Comparison of ENCODE assay signal across 21 cellular contexts in the genomic region with DNA sequence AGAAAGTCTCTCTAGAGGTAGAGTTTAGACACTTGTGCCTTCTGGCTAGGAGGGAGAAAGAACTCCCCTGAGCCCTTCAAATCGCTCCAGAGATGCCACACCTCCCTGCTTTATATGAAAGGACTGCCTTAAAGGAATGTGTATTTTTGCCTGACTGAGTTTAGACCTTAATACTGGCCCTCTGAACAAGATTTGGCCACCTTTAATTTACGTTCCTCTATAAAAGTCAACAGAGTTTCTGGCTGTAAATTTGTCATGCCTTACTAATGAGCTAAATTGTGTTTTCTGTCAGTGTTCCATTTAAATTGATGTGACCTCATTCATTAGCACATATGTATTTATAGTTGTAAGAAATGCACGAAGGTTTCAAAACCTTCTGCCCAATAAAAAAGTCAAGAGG. TPM values are rescaled to one million over a fixed set of nuclear protein-coding genes. Genes with fewer than 3 reads are reported as not detected.
A peak's percentile ranks its signal among the peaks of the same experiment; 100 is the strongest.
DNase-seq lines count a peak whose midpoint lies in the region; ATAC-seq and TF ChIP-seq lines count a peak whose summit lies in the region.
"Had no signal": no experiment of that assay in that cellular context is flagged by ENCODE, and none has a peak within 500 bp of the region (broad histone marks: within the 10 kb centered on the region; RNA-seq: fewer than 3 reads in every experiment).

No MANE protein-coding gene starts in this region.

- no peak overlapping the region for H3K4me3 ChIP-seq in A673 (ENCODE audit: low read depth, low read length, poor library complexity, severe bottlenecking)
- no peak overlapping the region for H3K4me3 ChIP-seq in hepatocyte
- no peak overlapping the region for H3K4me3 ChIP-seq in rectal smooth muscle tissue (ENCODE audit: low read length)
- no peak overlapping the region for H3K4me3 ChIP-seq in suprapubic skin
- H3K4me3 ChIP-seq: body of pancreas, vagina had no signal

- CTCF ChIA-PET in A673 (lab: Charles Lee) = no interaction called here

- H2AFZ ChIP-seq in hepatocyte = no peak overlapping the region

- no peaks in the 10 kb centered on the region for H3K9me2 ChIP-seq in hepatocyte (replicated peaks; ENCODE audit: insufficient read depth)

- no peaks in the 10 kb centered on the region for H3K4me1 Mint-ChIP-seq in T-helper 17 cell

- no peaks in the 10 kb centered on the region for H4K20me1 ChIP-seq in hepatocyte (ENCODE audit: insufficient read depth, poor library complexity, severe bottlenecking)

- no peaks in the 10 kb centered on the region for H3K9me3 ChIP-seq in A673 (ENCODE audit: low read depth, low read length, poor library complexity, severe bottlenecking)
- no peaks in the 10 kb centered on the region for H3K9me3 ChIP-seq in hepatocyte (ENCODE audit: low read depth)
- no peaks in the 10 kb centered on the region for H3K9me3 ChIP-seq in suprapubic skin
- no peaks in the 10 kb centered on the region for H3K9me3 ChIP-seq in T-helper 17 cell (ENCODE audit: control insufficient read depth, low read length, poor library complexity, severe bottlenecking)
- H3K9me3 ChIP-seq: body of pancreas, neutrophil, vagina had no signal

- H3K4me3 Mint-ChIP-seq in T-helper 17 cell = no peak overlapping the region
- H3K4me3 Mint-ChIP-seq: activated T-cell treated with anti-CD3 and anti-CD28 coated beads, Interleukin-2, amount 50 U/mL, for 24 hours; T-helper 2 cell treated with Interferon-gamma antibody and Interleukin-4, amounts not matched to agents 5 μg/mL and 100 μg/mL, for 36 hours had no signal

- peaks cover 38% of the 10 kb centered on the region for H3K79me2 ChIP-seq in hepatocyte

- WGBS in hepatocyte (ENCODE audit: low lambda C conversion rate, missing lambda C conversion rate) = 50% methylated on average over 3 of the region's 3 CpGs
- WGBS in suprapubic skin = 48% methylated on average over 3 of the region's 3 CpGs

- no peak for TF ChIP-seq POLR2A in suprapubic skin (IDR thresholded peaks at IDR 0.05)

- H3K36me3 Mint-ChIP-seq in T-helper 17 cell (ENCODE audit: low read depth) = no peaks in the 10 kb centered on the region

- POLR2A ChIA-PET in A673 (lab: Charles Lee; ENCODE audit: low non-redundant PET) = no interaction called here

- no peaks in the 10 kb centered on the region for H3K27me3 Mint-ChIP-seq in T-helper 17 cell
- H3K27me3 Mint-ChIP-seq: activated T-cell treated with anti-CD3 and anti-CD28 coated beads, Interleukin-2, amount 50 U/mL, for 24 hours had no signal

- H3K27me3 ChIP-seq in A673 (replicated peaks; ENCODE audit: insufficient read depth, low read depth, low read length, poor library complexity) (no peaks in the 10 kb centered on the region), hepatocyte (no peaks in the 10 kb centered on the region), rectal smooth muscle tissue (ENCODE audit: control insufficient read depth, insufficient read depth, low read length) (no peaks in the 10 kb centered on the region), suprapubic skin (no peaks in the 10 kb centered on the region)
- H3K27me3 ChIP-seq: body of pancreas, neutrophil, vagina had no signal

- H3K27ac ChIP-seq in A673 (ENCODE audit: low read depth, low read length, poor library complexity, severe bottlenecking) (no peak overlapping the region), hepatocyte (peak overlapping the region; percentile 67), rectal smooth muscle tissue (ENCODE audit: low read depth, low read length) (peak overlapping the region; percentile 55), suprapubic skin (no peak overlapping the region)
- H3K27ac ChIP-seq: body of pancreas, neutrophil, vagina, VCaP had no signal

- intact Hi-C loops in A673 (cut with micrococcal nuclease; ENCODE audit: unreplicated experiment) = no loop called here

- ATAC-seq in HG02870 (IDR thresholded peaks at IDR 0.05; ENCODE audit: unreplicated experiment) (no peak), GM18873 (IDR thresholded peaks at IDR 0.05; ENCODE audit: low FRiP score, unreplicated experiment) (no peak), T-helper 17 cell (no peak)
- ATAC-seq: body of pancreas, left ventricle myocardium superior had no signal

- no peak for TF ChIP-seq EP300 in suprapubic skin (IDR thresholded peaks at IDR 0.05)

- H3K4me1 ChIP-seq in A673 (ENCODE audit: insufficient read depth, low read length, poor library complexity, severe bottlenecking) (peaks cover 20% of the 10 kb centered on the region), hepatocyte (ENCODE audit: insufficient read depth) (peaks cover 21% of the 10 kb centered on the region), rectal smooth muscle tissue (ENCODE audit: control insufficient read depth, insufficient read depth, low read length) (peaks cover 14% of the 10 kb centered on the region), suprapubic skin (no peaks in the 10 kb centered on the region)
- H3K4me1 ChIP-seq: body of pancreas had no signal

- DNase-seq in A673 (ENCODE audit: low spot score) (peak; percentile 29), HT-29 (ENCODE audit: low spot score) (peak; percentile 39), hepatocyte (ENCODE audit: low spot score) (no peak), suprapubic skin (ENCODE audit: low spot score in 2 of 2) (no peak), T-helper 17 cell (no peak)
- DNase-seq: activated CD4-positive, alpha-beta T cell treated with anti-CD3 and anti-CD28 coated beads for 48 hours; activated T-cell treated with anti-CD3 and anti-CD28 coated beads, Interleukin-2, amount 50 U/mL, for 24 hours; body of pancreas; HCEC 1CT; left ventricle myocardium superior; NCI-H1417; NCI-H510A; stimulated activated CD4-positive, alpha-beta T cell treated with anti-CD3 and anti-CD28 coated beads, Interleukin-1b, Interleukin-23, amount 100 ng/mL, for 48 hours had no signal

- no peaks in the 10 kb centered on the region for H3K36me3 ChIP-seq in A673 (ENCODE audit: insufficient read depth, low read length, poor library complexity, severe bottlenecking)
- no peaks in the 10 kb centered on the region for H3K36me3 ChIP-seq in hepatocyte (replicated peaks; ENCODE audit: insufficient read depth, low read depth)
- H3K36me3 ChIP-seq in rectal smooth muscle tissue (ENCODE audit: control insufficient read depth, insufficient read depth, low read length) = no peaks in the 10 kb centered on the region
- H3K36me3 ChIP-seq in suprapubic skin = no peaks in the 10 kb centered on the region
- H3K36me3 ChIP-seq: neutrophil, vagina had no signal

- no TSS peak for BruUV-seq in A673 (replicated peaks; lab: Mats Ljungman, UMichigan)

- H3K4me2 ChIP-seq in hepatocyte = no peak overlapping the region

- TF ChIP-seq CTCF in A673 (conservative IDR thresholded peaks at IDR 0.05; ENCODE audit: low read depth, low read length) = no peak
- TF ChIP-seq CTCF in hepatocyte (IDR thresholded peaks at IDR 0.05; ENCODE audit: poor library complexity) = no peak
- TF ChIP-seq CTCF in suprapubic skin (IDR thresholded peaks at IDR 0.05) = no peak

- no peak overlapping the region for H3K9ac ChIP-seq in rectal smooth muscle tissue (ENCODE audit: low read length)

- H3K27ac Mint-ChIP-seq in T-helper 17 cell = no peak overlapping the region
- H3K27ac Mint-ChIP-seq: activated T-cell treated with anti-CD3 and anti-CD28 coated beads, Interleukin-2, amount 50 U/mL, for 24 hours; T-helper 2 cell treated with Interferon-gamma antibody and Interleukin-4, amounts not matched to agents 5 μg/mL and 100 μg/mL, for 36 hours had no signal

RNA-seq across cellular contexts. Expression of gene SEMA3C, which starts 48.0 kb away (rescaled TPM):
- 12.4 and 13.3 TPM in 2 replicates for total RNA-seq in A673 (2021)
- 57.8 and 79.6 TPM in 2 replicates for total RNA-seq in HT-29 (2014; rRNA removed; shearing (Covaris generic))
- 134 and 139 TPM in 2 replicates for total RNA-seq in hepatocyte
- 34.8 and 37.1 TPM in 2 replicates for polyA plus RNA-seq in hepatocyte
- 100 to 1,000 TPM in 1 of 4 donors, 10 to 100 TPM in 3; 46.0 to 105 (median 76.0) TPM for total RNA-seq in suprapubic skin
- under 1 TPM; 0.26 to 0.62 TPM for total RNA-seq in T-helper 17 cell
- total RNA-seq: activated CD8-positive, alpha-beta memory T cell treated with anti-CD3 and anti-CD28 coated beads for 36 hours had no signal

Comparison
In these comparisons a context has a peak if more than half of its experiments do, and no peak if none do; other contexts are left out.
1. DNase-seq: peak in A673 (single experiment) and HT-29 (single experiment); none in hepatocyte (single experiment), suprapubic skin (0 of 2) and T-helper 17 cell (0 of 3).
2. H3K27ac ChIP-seq: peak in hepatocyte (single experiment) and rectal smooth muscle tissue (single experiment); none in A673 (single experiment) and suprapubic skin (single experiment).